ENCODE assay signal across 16 cellular contexts in the genomic region with DNA sequence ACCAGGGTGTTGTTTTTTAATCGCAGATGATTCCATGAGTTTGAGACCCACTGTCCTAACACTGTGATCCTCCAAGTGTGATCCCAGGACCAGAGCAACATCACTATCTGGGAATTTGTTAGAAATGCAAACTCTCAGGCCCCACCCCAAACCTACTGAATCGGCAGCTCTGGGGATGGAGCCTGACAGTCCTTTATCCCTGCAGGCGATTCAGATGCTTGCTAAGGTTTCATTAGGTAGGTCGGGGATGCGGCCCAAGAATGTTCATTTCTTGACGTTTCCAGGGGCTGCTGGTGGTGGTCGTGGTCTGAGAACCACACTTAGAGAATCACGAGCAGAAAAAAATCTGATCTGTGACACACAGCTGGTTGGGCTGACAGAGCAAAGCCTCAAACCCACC. TPM values are rescaled to one million over a fixed set of nuclear protein-coding genes. Genes with fewer than 3 reads are reported as not detected.
DNase-seq lines count a peak whose midpoint lies in the region; ATAC-seq, FAIRE-seq and TF ChIP-seq lines count a peak whose summit lies in the region.
"Had no signal": no experiment of that assay in that cellular context is flagged by ENCODE, and none has a peak within 500 bp of the region (broad histone marks: within the 10 kb centered on the region; RNA-seq: fewer than 3 reads in every experiment).

No MANE protein-coding gene starts in this region.

- TF ChIP-seq POLR2A in H1 (IDR thresholded peaks at IDR 0.05; ENCODE audit: control extremely low read depth in 1 of 2, low read depth in 2 of 2, low read length in 2 of 2): no peak
- no peak for TF ChIP-seq POLR2A in GM12891 (IDR thresholded peaks at IDR 0.05; ENCODE audit: low read depth, low read length)

- FAIRE-seq in H1 (lab: Jason Lieb, UNC): peak; percentile 7
- FAIRE-seq in GM12891 (lab: Jason Lieb, UNC): no peak
- FAIRE-seq: kidney, TTC549 had no signal

- no peak overlapping the region for H3T11ph ChIP-seq in H9 (ENCODE audit: low read length)

- H3K79me2 ChIP-seq in H9 (ENCODE audit: insufficient read depth, low read length) (peaks cover 6% of the 10 kb centered on the region; the same call in 1 of the 2 replicates), H1 (ENCODE audit: control insufficient read depth in 1 of 2, insufficient read depth in 2 of 2, low read length in 2 of 2) (peaks cover 0 to 26% of the 10 kb centered on the region in 2 experiments; a peak in 2 of 4 replicates)

- no peaks in the 10 kb centered on the region for H3K9me3 ChIP-seq in CD8-positive, alpha-beta memory T cell (ENCODE audit: low read length)
- H3K9me3 ChIP-seq in H9 (ENCODE audit: control insufficient read depth, low read depth, low read length) (no peaks in the 10 kb centered on the region), H1 (ENCODE audit: insufficient read depth in 2 of 2, low read depth in 1 of 2, low read length in 1 of 2) (no peaks in the 10 kb centered on the region)
- H3K9me3 ChIP-seq: stomach had no signal

- H3K56ac ChIP-seq in H9 (ENCODE audit: insufficient read length, low read depth, low read length) (no peak overlapping the region), H1 (replicated peaks; ENCODE audit: insufficient read length, low read depth, low read length) (no peak overlapping the region)

- TF ChIP-seq EP300 in H1 (IDR thresholded peaks at IDR 0.05; ENCODE audit: borderline replicate concordance in 1 of 2, low read depth in 2 of 2, low read length in 2 of 2): no peak

- H2BK5ac ChIP-seq in H9 (ENCODE audit: insufficient read length, low read length) (no peak overlapping the region), H1 (ENCODE audit: low read depth, low read length) (no peak overlapping the region)

- no peak overlapping the region for H4K5ac ChIP-seq in H9 (ENCODE audit: insufficient read length, low read depth, low read length)
- no peak overlapping the region for H4K5ac ChIP-seq in H1 (ENCODE audit: insufficient read length, low read depth, low read length)

- TF ChIP-seq RAD21 in H1 (IDR thresholded peaks at IDR 0.05 in 1 of 2, conservative IDR thresholded peaks at IDR 0.05 in 1 of 2; ENCODE audit: low read depth in 2 of 2, low read length in 2 of 2): no peak

- peak overlapping the region in 6 of 7 donors; percentile 44 to 69 (median 50) for H3K4me3 Mint-ChIP-seq in CD8-positive, alpha-beta memory T cell
- H3K4me3 Mint-ChIP-seq in H9 (peak overlapping the region; percentile 77 to 85), nephron progenitor cell (peak overlapping the region; percentile 88)

- H3K27ac ChIP-seq in CD8-positive, alpha-beta memory T cell (ENCODE audit: low read depth, low read length): no peak overlapping the region
- H3K27ac ChIP-seq in H9 (ENCODE audit: insufficient read length, low read depth, low read length) (no peak overlapping the region), H1 (ENCODE audit: low read depth, low read length) (no peak overlapping the region)
- H3K27ac ChIP-seq: GM23248 had no signal

- H3K36me3 ChIP-seq in CD8-positive, alpha-beta memory T cell (ENCODE audit: insufficient read depth, low read length): no peaks in the 10 kb centered on the region
- H3K36me3 ChIP-seq in H1 (ENCODE audit: control insufficient read depth in 2 of 4, insufficient read depth in 4 of 4, low read length in 3 of 4): no peaks in the 10 kb centered on the region
- H3K36me3 ChIP-seq: stomach had no signal

- H3K23me2 ChIP-seq in H9 (ENCODE audit: insufficient read length, low read depth, low read length, poor library complexity, severe bottlenecking) (peaks cover 16% of the 10 kb centered on the region), H1 (ENCODE audit: low read depth, low read length) (peaks cover 16% of the 10 kb centered on the region)

- peak overlapping the region in 1 of 8 donors; percentile 39 for H3K27ac Mint-ChIP-seq in CD8-positive, alpha-beta memory T cell
- H3K27ac Mint-ChIP-seq in H9: 0 out of 7 replicates have a peak overlapping the region, but pooled peaks of 1 of the 3 experiments have one; percentile 18
- H3K27ac Mint-ChIP-seq in nephron progenitor cell: no peak overlapping the region

- peaks cover 34 to 53% of the 10 kb centered on the region in 2 donors for H3K27me3 Mint-ChIP-seq in CD8-positive, alpha-beta memory T cell
- H3K27me3 Mint-ChIP-seq in H9 (ENCODE audit: low read depth) (peaks cover 25% of the 10 kb centered on the region), nephron progenitor cell (ENCODE audit: low read depth, poor library complexity) (peaks cover 16% of the 10 kb centered on the region)

- H2AFZ ChIP-seq in H9 (ENCODE audit: low read length) (no peak overlapping the region), H1 (ENCODE audit: low read length) (no peak overlapping the region)

- H2BK15ac ChIP-seq in H9 (ENCODE audit: low read depth, low read length) (no peak overlapping the region), H1 (ENCODE audit: low read length) (0 out of 2 replicates have a peak overlapping the region, but pooled peaks have one; percentile 61)

- DNase-seq in CD8-positive, alpha-beta memory T cell: no peak
- no peak for DNase-seq in H9
- DNase-seq in H1 (ENCODE audit: low read depth in 1 of 2, low spot score in 2 of 2): no peak
- no peak for DNase-seq in nephron progenitor cell
- no peak for DNase-seq in GM12891 (ENCODE audit: insufficient read length, low spot score)
- no peak for DNase-seq in NK-92 treated with Interleukin-12 subunit alpha and Interleukin-12 subunit beta, amount 100 ng/mL, for 24 hours (lab: John Stamatoyannopoulos, UW)
- DNase-seq: effector CD4-positive, alpha-beta T cell; GM23248; kidney; NCI-H1694; NCI-H524 treated with DMSO at 0.1 percent for 48 hours had no signal

- H3K4ac ChIP-seq in H9 (ENCODE audit: low read depth, low read length): no peak overlapping the region
- H3K4ac ChIP-seq in H1 (replicated peaks; ENCODE audit: insufficient read length, low read depth, low read length): no peak overlapping the region

- H3K18ac ChIP-seq in H9 (ENCODE audit: insufficient read length, low read depth, low read length) (no peak overlapping the region), H1 (ENCODE audit: extremely low read depth, low read length) (no peak overlapping the region)

- no peak overlapping the region for H3K4me3 ChIP-seq in CD8-positive, alpha-beta memory T cell (ENCODE audit: low read length)
- peak overlapping the region; percentile 58 to 99 (median 64); a peak in 5 of 8 replicates for H3K4me3 ChIP-seq in H1 (ENCODE audit: extremely low read depth in 1 of 4, insufficient read depth in 2 of 4, low read depth in 3 of 4, low read length in 4 of 4)
- H3K4me3 ChIP-seq: GM23248 had no signal

- H2AK5ac ChIP-seq in H9 (ENCODE audit: insufficient read length, low read length): no peak overlapping the region
- no peak overlapping the region for H2AK5ac ChIP-seq in H1 (ENCODE audit: low read depth, low read length)

- H2BK12ac ChIP-seq in H9 (ENCODE audit: insufficient read length, low read depth, low read length) (no peak overlapping the region), H1 (ENCODE audit: low read depth, low read length) (peak overlapping the region; percentile 61; the same call in 1 of the 2 replicates)

- no peaks in the 10 kb centered on the region for H3K4me1 ChIP-seq in CD8-positive, alpha-beta memory T cell (ENCODE audit: insufficient read depth, low read length)
- peaks cover 7% of the 10 kb centered on the region; the same call in 1 of the 2 replicates for H3K4me1 ChIP-seq in H9 (ENCODE audit: insufficient read depth, low read length)
- H3K4me1 ChIP-seq in H1 (replicated peaks in 1 of 4; ENCODE audit: control insufficient read depth in 3 of 4, insufficient read depth in 4 of 4, low read length in 3 of 4): peaks cover 9 to 20% (median 14%) of the 10 kb centered on the region in 4 experiments

- H3K14ac ChIP-seq in H9 (ENCODE audit: insufficient read depth, low read length): no peak overlapping the region
- H3K14ac ChIP-seq in H1 (ENCODE audit: insufficient read length): no peak overlapping the region

- H3K79me1 ChIP-seq in H9 (ENCODE audit: insufficient read depth, low read depth, low read length, poor library complexity, severe bottlenecking) (no peaks in the 10 kb centered on the region), H1 (ENCODE audit: low read depth, low read length) (no peaks in the 10 kb centered on the region; the same call in 1 of the 2 replicates)

- H3K4me2 ChIP-seq in H9 (ENCODE audit: insufficient read depth, insufficient read length, low read length): peak overlapping the region; percentile 68
- peak overlapping the region; percentile 82 to 98 for H3K4me2 ChIP-seq in H1 (ENCODE audit: insufficient read depth in 1 of 2, low read depth in 2 of 2, low read length in 2 of 2)

- H3K27me3 ChIP-seq in CD8-positive, alpha-beta memory T cell (ENCODE audit: insufficient read depth, low read length, poor library complexity, severe bottlenecking): peaks cover 12% of the 10 kb centered on the region
- H3K27me3 ChIP-seq in H9 (ENCODE audit: insufficient read depth, low read length): no peaks in the 10 kb centered on the region; the same call in 1 of the 2 replicates
- H3K27me3 ChIP-seq in H1 (replicated peaks in 1 of 4; ENCODE audit: control insufficient read depth in 3 of 4, extremely low read depth in 1 of 4, insufficient read depth in 3 of 4, low read length in 3 of 4): peaks cover 0 to 12% (median 8%) of the 10 kb centered on the region in 4 experiments; a peak in 5 of 7 replicates

- POLR2A ChIA-PET in CD8-positive, alpha-beta memory T cell (lab: Charles Lee): no interaction called here
- POLR2A ChIA-PET in H1 (lab: Charles Lee; ENCODE audit: partially characterized antibody): interaction anchor here (1.1 to 1.5 kb wide), 3 partner anchors 59 to 284 kb away, joined by 3 to 4 read pairs (median 4); no protein-coding TSS in a partner anchor

- no peak overlapping the region for H4K8ac ChIP-seq in H9 (replicated peaks; ENCODE audit: insufficient read length, low read depth, low read length)
- H4K8ac ChIP-seq in H1 (ENCODE audit: extremely low read depth, insufficient read depth, low read length): no peak overlapping the region

- no peak overlapping the region for H3K23ac ChIP-seq in H9 (ENCODE audit: insufficient read length, low read depth, low read length)
- H3K23ac ChIP-seq in H1 (ENCODE audit: insufficient read length): no peak overlapping the region

- H4K91ac ChIP-seq in H9 (ENCODE audit: insufficient read length, low read depth, low read length) (no peak overlapping the region), H1 (replicated peaks; ENCODE audit: insufficient read length, low read length) (no peak overlapping the region)

- H2BK20ac ChIP-seq in H9 (ENCODE audit: low read depth, low read length, poor library complexity, severe bottlenecking) (no peak overlapping the region), H1 (ENCODE audit: low read length) (0 out of 2 replicates have a peak overlapping the region, but pooled peaks have one; percentile 29)

- CTCF ChIA-PET in CD8-positive, alpha-beta memory T cell (lab: Charles Lee): no interaction called here
- CTCF ChIA-PET in H1 (lab: Charles Lee; ENCODE audit: partially characterized antibody): interaction anchor here (1.0 to 2.1 kb wide), 6 partner anchors 9 to 303 kb away, joined by 3 to 10 read pairs (median 6); no protein-coding TSS in a partner anchor

- H3K9ac ChIP-seq in H9 (ENCODE audit: extremely low read depth, insufficient read length, low read length) (no peak overlapping the region), H1 (replicated peaks in 1 of 4; ENCODE audit: extremely low read depth in 1 of 4, low read depth in 3 of 4, low read length in 3 of 4) (no peak overlapping the region)
- H3K9ac ChIP-seq: GM23248 had no signal

- H4K20me1 ChIP-seq in H9 (ENCODE audit: control insufficient read depth, insufficient read depth, insufficient read length) (no peaks in the 10 kb centered on the region), H1 (replicated peaks in 1 of 2; ENCODE audit: control insufficient read depth in 1 of 2, insufficient read depth in 2 of 2, low read length in 2 of 2) (peaks cover 2 to 5% of the 10 kb centered on the region in 2 experiments)

- H3K4me1 Mint-ChIP-seq in CD8-positive, alpha-beta memory T cell: peaks cover 0 to 21% (median 9%) of the 10 kb centered on the region in 3 donors
- H3K4me1 Mint-ChIP-seq in H9 (peaks cover 32 to 34% of the 10 kb centered on the region in 2 experiments), nephron progenitor cell (peaks cover 31% of the 10 kb centered on the region)

- ATAC-seq in HG02678 (IDR thresholded peaks at IDR 0.05; ENCODE audit: unreplicated experiment): no peak

- H3K9me3 Mint-ChIP-seq in CD8-positive, alpha-beta memory T cell: no peaks in the 10 kb centered on the region
- H3K9me3 Mint-ChIP-seq in H9: 0 out of 5 replicates have a peak, but pooled peaks cover 0 to 2% of the 10 kb centered on the region in 2 experiments
- no peaks in the 10 kb centered on the region for H3K9me3 Mint-ChIP-seq in nephron progenitor cell

- H3K36me3 Mint-ChIP-seq in CD8-positive, alpha-beta memory T cell: no peaks in the 10 kb centered on the region
- peaks cover 0 to 1% (median 0%) of the 10 kb centered on the region in 3 experiments; a peak in 1 of 7 replicates for H3K36me3 Mint-ChIP-seq in H9 (ENCODE audit: insufficient read depth in 1 of 3, low read depth in 3 of 3)
- no peaks in the 10 kb centered on the region for H3K36me3 Mint-ChIP-seq in nephron progenitor cell (ENCODE audit: low read depth)

- no peak overlapping the region for H2BK120ac ChIP-seq in H9 (ENCODE audit: low read depth, low read length, poor library complexity, severe bottlenecking)
- no peak overlapping the region for H2BK120ac ChIP-seq in H1 (replicated peaks; ENCODE audit: low read depth, low read length)

- WGBS in H9 (ENCODE audit: extremely low coverage, insufficient read length, low lambda C conversion rate): no CpG with 5 or more reads among the region's 8 CpGs
- 38% methylated on average over 8 of the region's 8 CpGs; no CpG with 5 or more reads in 1 of the 2 experiments for WGBS in H1 (ENCODE audit: extremely low coverage in 1 of 2, insufficient coverage in 1 of 2, insufficient read length in 1 of 2, insufficient replicate concordance in 2 of 2, low coverage in 1 of 2, low lambda C conversion rate in 2 of 2, missing lambda C conversion rate in 1 of 2), 2 experiments

- TF ChIP-seq CTCF in H9 (conservative IDR thresholded peaks at IDR 0.05): no peak
- no peak for TF ChIP-seq CTCF in H1 (IDR thresholded peaks at IDR 0.05; ENCODE audit: control extremely low read depth in 1 of 3, insufficient read depth in 1 of 3, low read depth in 1 of 3, low read length in 3 of 3)
- TF ChIP-seq CTCF in nephron progenitor cell (IDR thresholded peaks at IDR 0.05): no peak

RNA-seq across cellular contexts. Expression of gene FARP1, which starts 1.4 kb away (rescaled TPM):
- under 1 TPM; 0.26 to 0.27 TPM for total RNA-seq in CD8-positive, alpha-beta memory T cell
- 0.16 TPM for polyA plus RNA-seq in CD8-positive, alpha-beta memory T cell
- total RNA-seq in H9 (2021): 95.9 and 97.4 TPM in 2 replicates
- total RNA-seq in H1 (2021; fragmentation: NEBNext Ultra II Directional; extraction: Animal tissue kit (Norgen Biotek cat#: 25700)): 97.9 and 104 TPM in 2 replicates
- 24.7 and 29.6 TPM in 2 replicates for polyA plus RNA-seq in H1 (2011; rRNA removed)
- 29.0 TPM for polyA plus RNA-seq in H1 (2011; cell fraction: cytosol; rRNA removed)
- polyA plus RNA-seq in H1 (2011; cell fraction: nucleus; rRNA removed): 68.0 TPM
- 56.1 to 128 TPM (median 79.3 TPM) in 4 replicates for polyA plus RNA-seq in H1 (2012, experiment 1 of 2)
- 25.3 TPM for polyA plus RNA-seq in H1 (2012, experiment 2 of 2)
- polyA plus RNA-seq in H1 (2013, experiment 1 of 2): 65.6 TPM
- polyA plus RNA-seq in H1 (2013, experiment 2 of 2): 69.0 TPM
- polyA minus RNA-seq in H1 (2011; rRNA and poly(A)+ RNA removed): 87.0 and 138 TPM in 2 replicates
- polyA minus RNA-seq in H1 (2011; cell fraction: cytosol; rRNA and poly(A)+ RNA removed): 81.0 TPM
- 137 TPM for polyA minus RNA-seq in H1 (2011; cell fraction: nucleus; rRNA and poly(A)+ RNA removed)
- 1.2 TPM for polyA plus RNA-seq in GM12891 (2012; ENCODE audit: low read depth, missing spikeins)

RNA-seq across cellular contexts. Expression of gene RNF113B, which starts 35.6 kb away (rescaled TPM):
- total RNA-seq in CD8-positive, alpha-beta memory T cell: not detected
- polyA plus RNA-seq in CD8-positive, alpha-beta memory T cell: not detected
- total RNA-seq in H9 (2021): not detected in 2 replicates
- not detected in 2 replicates for total RNA-seq in H1 (2021; fragmentation: NEBNext Ultra II Directional; extraction: Animal tissue kit (Norgen Biotek cat#: 25700))
- not detected in 2 replicates for polyA plus RNA-seq in H1 (2011; rRNA removed)
- polyA plus RNA-seq in H1 (2011; cell fraction: cytosol; rRNA removed): not detected
- not detected for polyA plus RNA-seq in H1 (2011; cell fraction: nucleus; rRNA removed)
- polyA plus RNA-seq in H1 (2012, experiment 1 of 2): 0.11 TPM in 1 of 4 replicates, not detected in the others
- not detected for polyA plus RNA-seq in H1 (2012, experiment 2 of 2)
- polyA plus RNA-seq in H1 (2013, experiment 1 of 2): not detected
- polyA plus RNA-seq in H1 (2013, experiment 2 of 2): not detected
- not detected in 2 replicates for polyA minus RNA-seq in H1 (2011; rRNA and poly(A)+ RNA removed)
- polyA minus RNA-seq in H1 (2011; cell fraction: cytosol; rRNA and poly(A)+ RNA removed): not detected
- polyA minus RNA-seq in H1 (2011; cell fraction: nucleus; rRNA and poly(A)+ RNA removed): not detected
- not detected for polyA plus RNA-seq in GM12891 (2012; ENCODE audit: low read depth, missing spikeins)
- total RNA-seq: fibroblast of villous mesenchyme, GM23248, kidney, sciatic nerve, stomach had no signal
- polyA plus RNA-seq: GM23248, stomach had no signal

Comparison
In these comparisons a context has a peak if more than half of its experiments do, and no peak if none do; other contexts are left out.
1. RNA of gene FARP1, which starts 1.4 kb away (total RNA-seq): 97.9 to 104 TPM in H1 and 95.9 to 97.4 TPM in H9; 0.26 to 0.27 TPM in CD8-positive, alpha-beta memory T cell; every median in the first group is over 10 times any median in the second.
2. Peak in every context shown above with its lines, with median percentiles within 50 percentile points of each other: H3K4me3 Mint-ChIP-seq.